1 cellular context compared by ENCODE assay signal in genomic region chr7:80725181-80725611, GRCh38.
TF ChIP-seq lines count a peak whose summit lies in the region.

No MANE protein-coding gene starts in this region.

TF ChIP-seq in HEK293, 187 proteins besides CTCF, POLR2A, EP300 and RAD21 (continued from another document and continues in another):
- TF ChIP-seq ZNF645 (tag by site-specific recombination; IDR thresholded peaks at IDR 0.05) (no peak), ZNF639 (tag by site-specific recombination; IDR thresholded peaks at IDR 0.05) (peak; percentile 88), KLF8 (tag by site-specific recombination; IDR thresholded peaks at IDR 0.05) (peak; percentile 76; the same call in 1 of the 2 replicates), ZBTB17 (tag by site-specific recombination; IDR thresholded peaks at IDR 0.05) (peak; percentile 74), MEIS1 (CRISPR knock-in tag; IDR thresholded peaks at IDR 0.05; ENCODE audit: borderline replicate concordance) (no peak), RBAK (tag by site-specific recombination; IDR thresholded peaks at IDR 0.05) (no peak), ZNF366 (tag by site-specific recombination; conservative IDR thresholded peaks at IDR 0.05) (peak; percentile 81), ZNF621 (tag by site-specific recombination; IDR thresholded peaks at IDR 0.05) (no peak), ZBTB21 (tag by site-specific recombination; IDR thresholded peaks at IDR 0.05) (no peak), ZNF518A (tag by site-specific recombination; conservative IDR thresholded peaks at IDR 0.05; ENCODE audit: low read depth) (no peak), SCRT2 (tag by site-specific recombination; IDR thresholded peaks at IDR 0.05) (peak; percentile 59), KLF17 (tag by site-specific recombination; IDR thresholded peaks at IDR 0.05) (no peak), ZSCAN23 (tag by site-specific recombination; IDR thresholded peaks at IDR 0.05) (peak; percentile 91), ZNF184 (tag by site-specific recombination; IDR thresholded peaks at IDR 0.05) (peak; percentile 82), OSR2 (tag by site-specific recombination; IDR thresholded peaks at IDR 0.05) (peak; percentile 90), ZNF19 (tag by site-specific recombination; IDR thresholded peaks at IDR 0.05; ENCODE audit: low read depth) (no peak), SETDB1 (IDR thresholded peaks at IDR 0.05; ENCODE audit: insufficient read length, low read length) (no peak), ZNF274 (IDR thresholded peaks at IDR 0.05; ENCODE audit: low read length) (no peak), ZNF274 (tag by site-specific recombination; IDR thresholded peaks at IDR 0.05; ENCODE audit: borderline replicate concordance) (no peak), ZFP69B (tag by site-specific recombination; IDR thresholded peaks at IDR 0.05) (no peak), ZNF626 (tag by site-specific recombination; IDR thresholded peaks at IDR 0.05) (no peak), MZF1 (tag by site-specific recombination; IDR thresholded peaks at IDR 0.05; ENCODE audit: borderline replicate concordance) (no peak), REPIN1 (tag by site-specific recombination; IDR thresholded peaks at IDR 0.05; ENCODE audit: low read depth) (no peak), ZNF146 (tag by site-specific recombination; IDR thresholded peaks at IDR 0.05) (no peak), ZNF211 (tag by site-specific recombination; IDR thresholded peaks at IDR 0.05; ENCODE audit: low read depth) (no peak), EGR2 (tag by site-specific recombination; IDR thresholded peaks at IDR 0.05; ENCODE audit: low read depth) (no peak), ZNF350 (tag by site-specific recombination; IDR thresholded peaks at IDR 0.05) (no peak), ZNF843 (tag by site-specific recombination; IDR thresholded peaks at IDR 0.05) (peak; percentile 72), ZNF292 (tag by site-specific recombination; IDR thresholded peaks at IDR 0.05; ENCODE audit: borderline replicate concordance, low read depth) (no peak), ZNF157 (tag by site-specific recombination; IDR thresholded peaks at IDR 0.05) (no peak), ZIC2 (tag by site-specific recombination; IDR thresholded peaks at IDR 0.05) (no peak), ZNF660 (tag by site-specific recombination; IDR thresholded peaks at IDR 0.05) (no peak), ZSCAN30 (tag by site-specific recombination; IDR thresholded peaks at IDR 0.05) (no peak), ZNF600 (tag by site-specific recombination; IDR thresholded peaks at IDR 0.05) (no peak), PRDM4 (tag by site-specific recombination; IDR thresholded peaks at IDR 0.05) (peak; percentile 29; the same call in 1 of the 2 replicates), ZNF394 (tag by site-specific recombination; IDR thresholded peaks at IDR 0.05; ENCODE audit: borderline replicate concordance) (peak; percentile 96), BCL11A (tag by site-specific recombination; IDR thresholded peaks at IDR 0.05; ENCODE audit: low read depth) (peak; percentile 82; the same call in 1 of the 2 replicates), ZNF791 (tag by site-specific recombination; IDR thresholded peaks at IDR 0.05) (no peak), HOXD13 (CRISPR knock-in tag; IDR thresholded peaks at IDR 0.05; ENCODE audit: borderline replicate concordance) (no peak), ZNF776 (tag by site-specific recombination; IDR thresholded peaks at IDR 0.05; ENCODE audit: borderline replicate concordance) (no peak), BCL11B (tag by site-specific recombination; IDR thresholded peaks at IDR 0.05; ENCODE audit: low read depth) (0 out of 2 replicates have a peak, but pooled peaks have one; percentile 42), SP7 (tag by site-specific recombination; IDR thresholded peaks at IDR 0.05) (peak; percentile 84), ZNF169 (tag by site-specific recombination; IDR thresholded peaks at IDR 0.05) (no peak), ZNF792 (tag by site-specific recombination; IDR thresholded peaks at IDR 0.05) (no peak), ZBTB8A (tag by site-specific recombination; IDR thresholded peaks at IDR 0.05) (no peak)
- TF ChIP-seq, protein P1, sequence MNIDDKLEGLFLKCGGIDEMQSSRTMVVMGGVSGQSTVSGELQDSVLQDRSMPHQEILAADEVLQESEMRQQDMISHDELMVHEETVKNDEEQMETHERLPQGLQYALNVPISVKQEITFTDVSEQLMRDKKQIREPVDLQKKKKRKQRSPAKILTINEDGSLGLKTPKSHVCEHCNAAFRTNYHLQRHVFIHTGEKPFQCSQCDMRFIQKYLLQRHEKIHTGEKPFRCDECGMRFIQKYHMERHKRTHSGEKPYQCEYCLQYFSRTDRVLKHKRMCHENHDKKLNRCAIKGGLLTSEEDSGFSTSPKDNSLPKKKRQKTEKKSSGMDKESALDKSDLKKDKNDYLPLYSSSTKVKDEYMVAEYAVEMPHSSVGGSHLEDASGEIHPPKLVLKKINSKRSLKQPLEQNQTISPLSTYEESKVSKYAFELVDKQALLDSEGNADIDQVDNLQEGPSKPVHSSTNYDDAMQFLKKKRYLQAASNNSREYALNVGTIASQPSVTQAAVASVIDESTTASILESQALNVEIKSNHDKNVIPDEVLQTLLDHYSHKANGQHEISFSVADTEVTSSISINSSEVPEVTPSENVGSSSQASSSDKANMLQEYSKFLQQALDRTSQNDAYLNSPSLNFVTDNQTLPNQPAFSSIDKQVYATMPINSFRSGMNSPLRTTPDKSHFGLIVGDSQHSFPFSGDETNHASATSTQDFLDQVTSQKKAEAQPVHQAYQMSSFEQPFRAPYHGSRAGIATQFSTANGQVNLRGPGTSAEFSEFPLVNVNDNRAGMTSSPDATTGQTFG (tag by site-specific recombination; IDR thresholded peaks at IDR 0.05; ENCODE audit: borderline replicate concordance): no peak
- TF ChIP-seq, protein P2, sequence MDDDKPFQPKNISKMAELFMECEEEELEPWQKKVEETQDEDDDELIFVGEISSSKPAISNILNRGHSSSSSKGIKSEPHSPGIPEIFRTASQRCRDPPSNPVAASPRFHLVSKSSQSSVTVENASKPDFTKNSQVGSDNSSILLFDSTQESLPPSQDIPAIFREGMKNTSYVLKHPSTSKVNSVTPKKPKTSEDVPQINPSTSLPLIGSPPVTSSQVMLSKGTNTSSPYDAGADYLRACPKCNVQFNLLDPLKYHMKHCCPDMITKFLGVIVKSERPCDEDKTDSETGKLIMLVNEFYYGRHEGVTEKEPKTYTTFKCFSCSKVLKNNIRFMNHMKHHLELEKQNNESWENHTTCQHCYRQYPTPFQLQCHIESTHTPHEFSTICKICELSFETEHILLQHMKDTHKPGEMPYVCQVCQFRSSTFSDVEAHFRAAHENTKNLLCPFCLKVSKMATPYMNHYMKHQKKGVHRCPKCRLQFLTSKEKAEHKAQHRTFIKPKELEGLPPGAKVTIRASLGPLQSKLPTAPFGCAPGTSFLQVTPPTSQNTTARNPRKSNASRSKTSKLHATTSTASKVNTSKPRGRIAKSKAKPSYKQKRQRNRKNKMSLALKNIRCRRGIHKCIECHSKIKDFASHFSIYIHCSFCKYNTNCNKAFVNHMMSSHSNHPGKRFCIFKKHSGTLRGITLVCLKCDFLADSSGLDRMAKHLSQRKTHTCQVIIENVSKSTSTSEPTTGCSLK (tag by site-specific recombination; IDR thresholded peaks at IDR 0.05): no peak
- TF ChIP-seq, protein P3, sequence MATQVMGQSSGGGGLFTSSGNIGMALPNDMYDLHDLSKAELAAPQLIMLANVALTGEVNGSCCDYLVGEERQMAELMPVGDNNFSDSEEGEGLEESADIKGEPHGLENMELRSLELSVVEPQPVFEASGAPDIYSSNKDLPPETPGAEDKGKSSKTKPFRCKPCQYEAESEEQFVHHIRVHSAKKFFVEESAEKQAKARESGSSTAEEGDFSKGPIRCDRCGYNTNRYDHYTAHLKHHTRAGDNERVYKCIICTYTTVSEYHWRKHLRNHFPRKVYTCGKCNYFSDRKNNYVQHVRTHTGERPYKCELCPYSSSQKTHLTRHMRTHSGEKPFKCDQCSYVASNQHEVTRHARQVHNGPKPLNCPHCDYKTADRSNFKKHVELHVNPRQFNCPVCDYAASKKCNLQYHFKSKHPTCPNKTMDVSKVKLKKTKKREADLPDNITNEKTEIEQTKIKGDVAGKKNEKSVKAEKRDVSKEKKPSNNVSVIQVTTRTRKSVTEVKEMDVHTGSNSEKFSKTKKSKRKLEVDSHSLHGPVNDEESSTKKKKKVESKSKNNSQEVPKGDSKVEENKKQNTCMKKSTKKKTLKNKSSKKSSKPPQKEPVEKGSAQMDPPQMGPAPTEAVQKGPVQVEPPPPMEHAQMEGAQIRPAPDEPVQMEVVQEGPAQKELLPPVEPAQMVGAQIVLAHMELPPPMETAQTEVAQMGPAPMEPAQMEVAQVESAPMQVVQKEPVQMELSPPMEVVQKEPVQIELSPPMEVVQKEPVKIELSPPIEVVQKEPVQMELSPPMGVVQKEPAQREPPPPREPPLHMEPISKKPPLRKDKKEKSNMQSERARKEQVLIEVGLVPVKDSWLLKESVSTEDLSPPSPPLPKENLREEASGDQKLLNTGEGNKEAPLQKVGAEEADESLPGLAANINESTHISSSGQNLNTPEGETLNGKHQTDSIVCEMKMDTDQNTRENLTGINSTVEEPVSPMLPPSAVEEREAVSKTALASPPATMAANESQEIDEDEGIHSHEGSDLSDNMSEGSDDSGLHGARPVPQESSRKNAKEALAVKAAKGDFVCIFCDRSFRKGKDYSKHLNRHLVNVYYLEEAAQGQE (tag by site-specific recombination; IDR thresholded peaks at IDR 0.05): no peak
